29 cellular contexts compared by ENCODE assay signal in genomic region chr4:68406479-68406859, GRCh38. TPM values are rescaled to one million over a fixed set of nuclear protein-coding genes. Genes with fewer than 3 reads are reported as not detected.
"Had no signal": no experiment of that assay in that cellular context is flagged by ENCODE, and none has a peak within 500 bp of the region (broad histone marks: within the 10 kb centered on the region; RNA-seq: fewer than 3 reads in every experiment).

No MANE protein-coding gene starts in this region.

- H3K4me2 ChIP-seq: hepatocyte had no signal

- H3K9me3 ChIP-seq: lower lobe of right lung, spleen, thyroid gland had no signal

- H3K36me3 Mint-ChIP-seq: activated CD4-positive, alpha-beta memory T cell treated with anti-CD3 and anti-CD28 coated beads for 36 hours; activated naive CD4-positive, alpha-beta T cell treated with anti-CD3 and anti-CD28 coated beads, Interleukin-2, amount 10 ng/mL, durations not matched to agents 7 days and 5 days; immature natural killer cell; naive thymus-derived CD4-positive, alpha-beta T cell had no signal

- H3K4me1 Mint-ChIP-seq: activated naive CD4-positive, alpha-beta T cell treated with anti-CD3 and anti-CD28 coated beads, Interleukin-2, amount 10 ng/mL, durations not matched to agents 7 days and 5 days; immature natural killer cell had no signal

- H3K27me3 ChIP-seq: cardiac muscle cell, hepatocyte, spleen, thyroid gland had no signal

- H2AFZ ChIP-seq: hepatocyte had no signal

- H3K4me3 Mint-ChIP-seq: activated CD4-positive, alpha-beta memory T cell treated with anti-CD3 and anti-CD28 coated beads for 36 hours; activated naive CD4-positive, alpha-beta T cell treated with anti-CD3 and anti-CD28 coated beads, Interleukin-2, amount 10 ng/mL, durations not matched to agents 7 days and 5 days; activated T-cell treated with anti-CD3 and anti-CD28 coated beads, Interleukin-2, amount 50 U/mL, for 72 hours; dendritic cell treated with granulocyte-macrophage colony-stimulating factor and Interleukin-4, amounts not matched to agents 40 ng/mL and 50 ng/mL, for 4 days; immature natural killer cell; naive thymus-derived CD4-positive, alpha-beta T cell; stimulated activated naive CD8-positive, alpha-beta T cell treated with anti-CD3 and anti-CD28 coated beads, Interleukin-15, Interleukin-2, amounts not matched to agents 100 ng/mL and 50 ng/mL, for 24 hours had no signal

- H3K27me3 Mint-ChIP-seq: activated CD4-positive, alpha-beta memory T cell treated with anti-CD3 and anti-CD28 coated beads for 36 hours; activated naive CD4-positive, alpha-beta T cell treated with anti-CD3 and anti-CD28 coated beads, Interleukin-2, amount 10 ng/mL, durations not matched to agents 7 days and 5 days; dendritic cell treated with granulocyte-macrophage colony-stimulating factor and Interleukin-4, amounts not matched to agents 40 ng/mL and 50 ng/mL, for 4 days; progenitor cell of endocrine pancreas; stimulated activated naive CD8-positive, alpha-beta T cell treated with anti-CD3 and anti-CD28 coated beads, Interleukin-15, Interleukin-2, amounts not matched to agents 100 ng/mL and 50 ng/mL, for 24 hours had no signal

- H3K36me3 ChIP-seq: cardiac muscle cell, lower lobe of right lung, spleen, thyroid gland had no signal

- H3K79me2 ChIP-seq: hepatocyte had no signal

- DNase-seq: activated CD4-positive, alpha-beta memory T cell treated with anti-CD3 and anti-CD28 coated beads for 36 hours; activated CD4-positive, alpha-beta T cell treated with anti-CD3 and anti-CD28 coated beads for 4 hours; activated effector memory CD4-positive, alpha-beta T cell treated with anti-CD3 and anti-CD28 coated beads, Interleukin-2, amount 50 U/mL, for 16 hours; activated naive CD4-positive, alpha-beta T cell treated with anti-CD3 and anti-CD28 coated beads, Interleukin-2, amount 10 ng/mL, durations not matched to agents 7 days and 5 days; activated T-cell treated with anti-CD3 and anti-CD28 coated beads, Interleukin-2, amount 50 U/mL, for 72 hours; amygdala; effector CD4-positive, alpha-beta T cell; glutamatergic neuron; immature natural killer cell; lower lobe of right lung; naive thymus-derived CD4-positive, alpha-beta T cell; retina; spleen; stimulated activated CD4-positive, alpha-beta T cell treated with anti-CD3 and anti-CD28 coated beads, Interleukin-4, amount 100 ng/mL, for 4 hours; substantia nigra; T-helper 9 cell; thyroid gland had no signal

- H3K27ac Mint-ChIP-seq: activated CD4-positive, alpha-beta memory T cell treated with anti-CD3 and anti-CD28 coated beads for 36 hours; activated naive CD4-positive, alpha-beta T cell treated with anti-CD3 and anti-CD28 coated beads, Interleukin-2, amount 10 ng/mL, durations not matched to agents 7 days and 5 days; activated T-cell treated with anti-CD3 and anti-CD28 coated beads, Interleukin-2, amount 50 U/mL, for 72 hours; dendritic cell treated with granulocyte-macrophage colony-stimulating factor and Interleukin-4, amounts not matched to agents 40 ng/mL and 50 ng/mL, for 4 days; immature natural killer cell; naive thymus-derived CD4-positive, alpha-beta T cell; stimulated activated naive CD8-positive, alpha-beta T cell treated with anti-CD3 and anti-CD28 coated beads, Interleukin-15, Interleukin-2, amounts not matched to agents 100 ng/mL and 50 ng/mL, for 24 hours had no signal

- H3K4me1 ChIP-seq: lower lobe of right lung, spleen, thyroid gland had no signal

- H3K9me3 Mint-ChIP-seq: activated CD4-positive, alpha-beta memory T cell treated with anti-CD3 and anti-CD28 coated beads for 36 hours; activated naive CD4-positive, alpha-beta T cell treated with anti-CD3 and anti-CD28 coated beads, Interleukin-2, amount 10 ng/mL, durations not matched to agents 7 days and 5 days; dendritic cell treated with granulocyte-macrophage colony-stimulating factor and Interleukin-4, amounts not matched to agents 40 ng/mL and 50 ng/mL, for 4 days; immature natural killer cell; stimulated activated naive CD8-positive, alpha-beta T cell treated with anti-CD3 and anti-CD28 coated beads, Interleukin-15, Interleukin-2, amounts not matched to agents 100 ng/mL and 50 ng/mL, for 24 hours had no signal

- H3K4me3 ChIP-seq: hepatocyte, lower lobe of right lung, spleen, thyroid gland had no signal

- H3K27ac ChIP-seq: cardiac muscle cell, hepatocyte, lower lobe of right lung, spleen, thyroid gland had no signal

- ATAC-seq: activated T-cell treated with anti-CD3 and anti-CD28 coated beads, Interleukin-2, amount 50 U/mL, for 72 hours; esophagus mucosa; left lobe of liver; lower lobe of right lung; naive thymus-derived CD4-positive, alpha-beta T cell had no signal

- FAIRE-seq: endothelial cell of umbilical vein, frontal cortex had no signal

RNA-seq across cellular contexts. Expression of gene TMPRSS11E, which starts 40.8 kb away (rescaled TPM):
- total RNA-seq: activated CD4-positive, alpha-beta memory T cell treated with anti-CD3 and anti-CD28 coated beads for 36 hours; activated T-cell treated with anti-CD3 and anti-CD28 coated beads, Interleukin-2, amount 50 U/mL, for 72 hours; cardiac muscle cell; endothelial cell of umbilical vein; frontal cortex; kidney epithelial cell; left lobe of liver; lower lobe of right lung; naive thymus-derived CD4-positive, alpha-beta T cell; osteocyte; T-helper 1 cell treated with Interleukin-12 subunit alpha and Interleukin-12 subunit beta and Interleukin-4 antibody, amounts not matched to agents 30 ng/mL and 1 ng/mL, for 36 hours had no signal
- polyA plus RNA-seq: cardiac muscle cell; endothelial cell of umbilical vein; naive thymus-derived CD4-positive, alpha-beta T cell had no signal
